In genomic region chr6:90226257-90226656, GRCh38 we compare ENCODE assay signal across 12 cellular contexts.
DNase-seq lines count a peak whose midpoint lies in the region; ATAC-seq lines count a peak whose summit lies in the region.
"Had no signal": no experiment of that assay in that cellular context is flagged by ENCODE, and none has a peak within 500 bp of the region (broad histone marks: within the 10 kb centered on the region; RNA-seq: fewer than 3 reads in every experiment).

No MANE protein-coding gene starts in this region.

- peak; percentile 48 for DNase-seq in activated naive CD4-positive, alpha-beta T cell treated with anti-CD3 and anti-CD28 coated beads for 36 hours
- no peak for DNase-seq in activated naive CD4-positive, alpha-beta T cell treated with anti-CD3 and anti-CD28 coated beads, Interleukin-2, amount 50 U/mL, for 16 hours
- DNase-seq in activated naive CD8-positive, alpha-beta T cell treated with anti-CD3 and anti-CD28 coated beads for 36 hours, result no peak
- DNase-seq in iris pigment epithelial cell (ENCODE audit: low read depth) (peak; percentile 49), NCI-H1694 (lab: John Stamatoyannopoulos, UW) (no peak)
- no peak for DNase-seq in stimulated activated naive CD8-positive, alpha-beta T cell treated with anti-CD3 and anti-CD28 coated beads, Interleukin-15, Interleukin-2, amounts not matched to agents 100 U/mL and 50 U/mL, for 24 hours
- DNase-seq in activated T-helper 2 cell treated with anti-CD3 and anti-CD28 coated beads, Interferon-gamma antibody, Interleukin-2, Interleukin-4, amounts not matched to agents 10 μg/mL and 5 μg/mL and 100 μg/mL, durations not matched to agents 14 hours and 24 hours and 36 hours (ENCODE audit: low spot score), result no peak
- DNase-seq: NCI-H2029; NCI-H510A treated with DMSO at 0.1 percent for 48 hours; stimulated activated CD4-positive, alpha-beta T cell treated with anti-CD3 and anti-CD28 coated beads, Interleukin-4, amount 100 ng/mL, for 1 hour had no signal

- intact Hi-C loops in activated naive CD4-positive, alpha-beta T cell treated with anti-CD3 and anti-CD28 coated beads for 36 hours (cut with micrococcal nuclease), result loop anchor here (1.0 kb wide), 1 partner anchor 8 kb away; no protein-coding TSS in a partner anchor
- intact Hi-C loops in activated T-helper 2 cell treated with anti-CD3 and anti-CD28 coated beads, Interferon-gamma antibody, Interleukin-2, Interleukin-4, amounts not matched to agents 10 μg/mL and 5 μg/mL and 100 μg/mL, durations not matched to agents 14 hours and 24 hours and 36 hours (cut with micrococcal nuclease), result no loop called here

- H3K4me3 Mint-ChIP-seq in activated naive CD4-positive, alpha-beta T cell treated with anti-CD3 and anti-CD28 coated beads for 36 hours, result no peak overlapping the region
- no peak overlapping the region for H3K4me3 Mint-ChIP-seq in activated naive CD8-positive, alpha-beta T cell treated with anti-CD3 and anti-CD28 coated beads for 36 hours
- no peak overlapping the region for H3K4me3 Mint-ChIP-seq in activated T-helper 2 cell treated with anti-CD3 and anti-CD28 coated beads, Interferon-gamma antibody, Interleukin-2, Interleukin-4, amounts not matched to agents 10 μg/mL and 5 μg/mL and 100 μg/mL, durations not matched to agents 14 hours and 24 hours and 36 hours (ENCODE audit: low read depth)

- H3K9me3 Mint-ChIP-seq in activated naive CD4-positive, alpha-beta T cell treated with anti-CD3 and anti-CD28 coated beads for 36 hours, result peaks cover 17% of the 10 kb centered on the region
- peaks cover 18% of the 10 kb centered on the region for H3K9me3 Mint-ChIP-seq in activated naive CD8-positive, alpha-beta T cell treated with anti-CD3 and anti-CD28 coated beads for 36 hours
- H3K9me3 Mint-ChIP-seq in activated T-helper 2 cell treated with anti-CD3 and anti-CD28 coated beads, Interferon-gamma antibody, Interleukin-2, Interleukin-4, amounts not matched to agents 10 μg/mL and 5 μg/mL and 100 μg/mL, durations not matched to agents 14 hours and 24 hours and 36 hours, result peaks cover 13% of the 10 kb centered on the region

- H3K27me3 Mint-ChIP-seq in activated naive CD4-positive, alpha-beta T cell treated with anti-CD3 and anti-CD28 coated beads for 36 hours (ENCODE audit: low read depth), result no peaks in the 10 kb centered on the region
- H3K27me3 Mint-ChIP-seq in activated naive CD8-positive, alpha-beta T cell treated with anti-CD3 and anti-CD28 coated beads for 36 hours, result no peaks in the 10 kb centered on the region
- H3K27me3 Mint-ChIP-seq in activated T-helper 2 cell treated with anti-CD3 and anti-CD28 coated beads, Interferon-gamma antibody, Interleukin-2, Interleukin-4, amounts not matched to agents 10 μg/mL and 5 μg/mL and 100 μg/mL, durations not matched to agents 14 hours and 24 hours and 36 hours (ENCODE audit: low read depth), result no peaks in the 10 kb centered on the region

- peak; percentile 70 for ATAC-seq in stimulated activated naive CD8-positive, alpha-beta T cell treated with anti-CD3 and anti-CD28 coated beads, Interleukin-15, Interleukin-2, amounts not matched to agents 100 U/mL and 50 U/mL, for 24 hours
- no peak for ATAC-seq in HG03520 (IDR thresholded peaks at IDR 0.05; ENCODE audit: unreplicated experiment)
- ATAC-seq: sciatic nerve had no signal

- CTCF ChIA-PET in activated naive CD4-positive, alpha-beta T cell treated with anti-CD3 and anti-CD28 coated beads for 36 hours (lab: Charles Lee), result interaction anchor here (0.9 to 1.6 kb wide), 4 partner anchors 9 to 253 kb away, joined by 3 to 6 read pairs (median 3); no protein-coding TSS in a partner anchor

- peak overlapping the region; percentile 70 for H3K27ac Mint-ChIP-seq in activated naive CD4-positive, alpha-beta T cell treated with anti-CD3 and anti-CD28 coated beads for 36 hours
- H3K27ac Mint-ChIP-seq in activated naive CD8-positive, alpha-beta T cell treated with anti-CD3 and anti-CD28 coated beads for 36 hours, result peak overlapping the region; percentile 80
- H3K27ac Mint-ChIP-seq in activated T-helper 2 cell treated with anti-CD3 and anti-CD28 coated beads, Interferon-gamma antibody, Interleukin-2, Interleukin-4, amounts not matched to agents 10 μg/mL and 5 μg/mL and 100 μg/mL, durations not matched to agents 14 hours and 24 hours and 36 hours, result no peak overlapping the region

- H3K4me1 Mint-ChIP-seq in activated naive CD4-positive, alpha-beta T cell treated with anti-CD3 and anti-CD28 coated beads for 36 hours (ENCODE audit: low read depth), result peaks cover 87% of the 10 kb centered on the region
- H3K4me1 Mint-ChIP-seq in activated naive CD8-positive, alpha-beta T cell treated with anti-CD3 and anti-CD28 coated beads for 36 hours, result peaks cover 86% of the 10 kb centered on the region
- peaks cover 57% of the 10 kb centered on the region for H3K4me1 Mint-ChIP-seq in activated T-helper 2 cell treated with anti-CD3 and anti-CD28 coated beads, Interferon-gamma antibody, Interleukin-2, Interleukin-4, amounts not matched to agents 10 μg/mL and 5 μg/mL and 100 μg/mL, durations not matched to agents 14 hours and 24 hours and 36 hours (ENCODE audit: low read depth)

- H3K36me3 Mint-ChIP-seq in activated naive CD4-positive, alpha-beta T cell treated with anti-CD3 and anti-CD28 coated beads for 36 hours (ENCODE audit: low read depth), result peaks cover 57% of the 10 kb centered on the region
- peaks cover 88% of the 10 kb centered on the region for H3K36me3 Mint-ChIP-seq in activated naive CD8-positive, alpha-beta T cell treated with anti-CD3 and anti-CD28 coated beads for 36 hours
- H3K36me3 Mint-ChIP-seq in activated T-helper 2 cell treated with anti-CD3 and anti-CD28 coated beads, Interferon-gamma antibody, Interleukin-2, Interleukin-4, amounts not matched to agents 10 μg/mL and 5 μg/mL and 100 μg/mL, durations not matched to agents 14 hours and 24 hours and 36 hours (ENCODE audit: low read depth), result peaks cover 89% of the 10 kb centered on the region

Comparison
In these comparisons a context has a peak if more than half of its experiments do, and no peak if none do; other contexts are left out.
1. DNase-seq: peak in activated naive CD4-positive, alpha-beta T cell treated with anti-CD3 and anti-CD28 coated beads for 36 hours (single experiment) and iris pigment epithelial cell (single experiment); none in activated naive CD4-positive, alpha-beta T cell treated with anti-CD3 and anti-CD28 coated beads, Interleukin-2, amount 50 U/mL, for 16 hours (single experiment), activated naive CD8-positive, alpha-beta T cell treated with anti-CD3 and anti-CD28 coated beads for 36 hours (single experiment), stimulated activated naive CD8-positive, alpha-beta T cell treated with anti-CD3 and anti-CD28 coated beads, Interleukin-15, Interleukin-2, amounts not matched to agents 100 U/mL and 50 U/mL, for 24 hours (single experiment), activated T-helper 2 cell treated with anti-CD3 and anti-CD28 coated beads, Interferon-gamma antibody, Interleukin-2, Interleukin-4, amounts not matched to agents 10 μg/mL and 5 μg/mL and 100 μg/mL, durations not matched to agents 14 hours and 24 hours and 36 hours (single experiment) and NCI-H1694 (single experiment).